Comparison of ENCODE assay signal across 1 cellular context in genomic region chr1:27321813-27322568, GRCh38.
TF ChIP-seq lines count a peak whose summit lies in the region.

TSS of gene TMEM222 (plus strand) at chr1:27322163. CDS start at chr1:27322198, 35 bp downstream.

TF ChIP-seq in HepG2, 621 proteins besides CTCF, POLR2A, EP300 and RAD21 (continued from another document and continues in another):
- TF ChIP-seq CSRNP2 (CRISPR knock-in tag; conservative IDR thresholded peaks at IDR 0.05; ENCODE audit: low read depth) (0 out of 2 replicates have a peak, but pooled peaks have one; percentile 24), HINFP (CRISPR knock-in tag; IDR thresholded peaks at IDR 0.05; ENCODE audit: low read depth) (0 out of 2 replicates have a peak, but pooled peaks have one; percentile 47), NKX3-1 (CRISPR knock-in tag; IDR thresholded peaks at IDR 0.05) (peak; percentile 69; the same call in 1 of the 2 replicates), HDAC6 (IDR thresholded peaks at IDR 0.05; ENCODE audit: low read depth, low read length) (no peak), TRAFD1 (CRISPR knock-in tag; IDR thresholded peaks at IDR 0.05; ENCODE audit: borderline replicate concordance) (peak; percentile 33; the same call in 1 of the 2 replicates), EZH2 (conservative IDR thresholded peaks at IDR 0.05; ENCODE audit: low read depth, low read length) (no peak), ZKSCAN1 (IDR thresholded peaks at IDR 0.05; ENCODE audit: low read length) (no peak), ZNF263 (CRISPR knock-in tag; IDR thresholded peaks at IDR 0.05) (peak; percentile 40; the same call in 1 of the 2 replicates), ZBTB42 (CRISPR knock-in tag; IDR thresholded peaks at IDR 0.05) (peak; percentile 89), MBD4 (IDR thresholded peaks at IDR 0.05; ENCODE audit: borderline replicate concordance, low read length) (no peak), ZBTB21 (CRISPR knock-in tag; IDR thresholded peaks at IDR 0.05) (peak; percentile 70), ZNF720 (CRISPR knock-in tag; IDR thresholded peaks at IDR 0.05) (no peak), HDAC1 (CRISPR knock-in tag; IDR thresholded peaks at IDR 0.05) (peak; percentile 96), ZNF639 (CRISPR knock-in tag; conservative IDR thresholded peaks at IDR 0.05) (peak; percentile 98), NR2F6 (IDR thresholded peaks at IDR 0.05) (no peak), NR2F6 (CRISPR knock-in tag; IDR thresholded peaks at IDR 0.05) (no peak; the same call in 1 of the 2 replicates), HNF1A (IDR thresholded peaks at IDR 0.05; ENCODE audit: low read depth) (peak; percentile 27; the same call in 1 of the 2 replicates), HNF1A (CRISPR knock-in tag; IDR thresholded peaks at IDR 0.05; ENCODE audit: borderline replicate concordance) (peak; percentile 68; the same call in 1 of the 2 replicates), ETS1 (CRISPR knock-in tag; IDR thresholded peaks at IDR 0.05) (no peak), REST (IDR thresholded peaks at IDR 0.05; ENCODE audit: borderline replicate concordance in 1 of 2, low read depth in 1 of 2, low read length in 2 of 2) (no peak), YY1 (IDR thresholded peaks at IDR 0.05; ENCODE audit: insufficient read depth, insufficient replicate concordance, low read depth, low read length) (peak; percentile 91), BCL6 (CRISPR knock-in tag; IDR thresholded peaks at IDR 0.05) (peak; percentile 50), ZFP41 (CRISPR knock-in tag; IDR thresholded peaks at IDR 0.05; ENCODE audit: borderline replicate concordance) (0 out of 2 replicates have a peak, but pooled peaks have one; percentile 39), ARNTL (CRISPR knock-in tag; IDR thresholded peaks at IDR 0.05) (peak; percentile 43; the same call in 1 of the 2 replicates), NFKBIZ (CRISPR knock-in tag; IDR thresholded peaks at IDR 0.05) (no peak), ZNF432 (CRISPR knock-in tag; IDR thresholded peaks at IDR 0.05; ENCODE audit: borderline replicate concordance) (no peak), THRA (CRISPR knock-in tag; IDR thresholded peaks at IDR 0.05; ENCODE audit: borderline replicate concordance) (peak; percentile 58), ZNF784 (CRISPR knock-in tag; IDR thresholded peaks at IDR 0.05; ENCODE audit: borderline replicate concordance) (peak; percentile 66; the same call in 1 of the 2 replicates), MXD1 (CRISPR knock-in tag; IDR thresholded peaks at IDR 0.05) (peak; percentile 82), STAT6 (CRISPR knock-in tag; IDR thresholded peaks at IDR 0.05; ENCODE audit: borderline replicate concordance) (peak; percentile 90; the same call in 1 of the 2 replicates), MIXL1 (CRISPR knock-in tag; IDR thresholded peaks at IDR 0.05) (peak; percentile 80), ZNF572 (CRISPR knock-in tag; IDR thresholded peaks at IDR 0.05) (peak; percentile 19; the same call in 1 of the 2 replicates), ZNF883 (CRISPR knock-in tag; IDR thresholded peaks at IDR 0.05; ENCODE audit: not compliant biosample characterization) (peak; percentile 78)
